ENCODE assay signal across 21 cellular contexts in the genomic region with DNA sequence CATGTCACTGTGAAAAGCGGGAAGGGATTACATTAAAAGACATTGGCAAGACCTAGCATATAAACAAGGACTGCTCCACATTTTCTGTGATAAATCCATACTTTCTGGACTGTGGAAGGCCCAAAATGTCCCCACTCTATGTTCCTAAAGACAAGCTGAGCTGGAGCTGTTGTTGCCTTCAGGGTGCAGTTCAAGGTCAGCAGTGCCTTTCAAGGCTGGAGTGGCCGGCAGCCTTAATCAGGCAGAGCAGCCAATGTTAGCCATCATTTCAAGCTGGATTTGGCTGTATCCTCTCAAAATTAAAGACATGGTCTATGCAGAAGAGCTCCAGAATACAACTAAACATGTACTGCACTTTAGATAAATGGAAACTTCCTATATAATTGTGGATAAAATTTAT.
DNase-seq lines count a peak whose midpoint lies in the region; ATAC-seq and TF ChIP-seq lines count a peak whose summit lies in the region.
"Had no signal": no experiment of that assay in that cellular context is flagged by ENCODE, and none has a peak within 500 bp of the region (broad histone marks: within the 10 kb centered on the region; RNA-seq: fewer than 3 reads in every experiment).

No MANE protein-coding gene starts in this region.

- no peaks in the 10 kb centered on the region for H3K79me1 ChIP-seq in neuronal stem cell (ENCODE audit: low read depth, low read length)

- no peak overlapping the region for H4K91ac ChIP-seq in neuronal stem cell (ENCODE audit: low read depth, low read length, poor library complexity)

- H3K9ac ChIP-seq in neuronal stem cell (ENCODE audit: low read depth, low read length, poor library complexity): peak overlapping the region; percentile 24
- H3K9ac ChIP-seq: KMS-11 had no signal

- WGBS in neuronal stem cell (ENCODE audit: extremely low coverage in 2 of 2, insufficient read length in 2 of 2, insufficient replicate concordance in 1 of 2), 2 donors: no CpG with 5 or more reads among the region's 2 CpGs

- peaks cover 3 to 6% (median 4%) of the 10 kb centered on the region in 4 donors for H3K4me1 Mint-ChIP-seq in CD4-positive, alpha-beta memory T cell

- intact Hi-C loops in left cardiac atrium (cut with DNase I): no loop called here
- intact Hi-C loops in tibial artery (cut with DNase I; ENCODE audit: low total_unique reads): no loop called here
- intact Hi-C loops in CD4-positive, alpha-beta memory T cell (cut with micrococcal nuclease): no loop called here

- H3K4me2 ChIP-seq in neuronal stem cell (ENCODE audit: insufficient read depth, low read length, poor library complexity, severe bottlenecking): no peak overlapping the region
- H3K4me2 ChIP-seq: KMS-11, PC-9 had no signal

- no peaks in the 10 kb centered on the region for H3K27me3 Mint-ChIP-seq in CD4-positive, alpha-beta memory T cell

- H3K4me1 ChIP-seq in cardiac muscle cell (ENCODE audit: low read depth) (peaks cover 14% of the 10 kb centered on the region), neuronal stem cell (ENCODE audit: control insufficient read depth in 2 of 2, insufficient read depth in 1 of 2, low read depth in 1 of 2, low read length in 2 of 2) (peaks cover 0 to 5% of the 10 kb centered on the region in 2 donors), tibial artery (peaks cover 0 to 78% (median 42%) of the 10 kb centered on the region in 4 donors)
- no peaks in the 10 kb centered on the region for H3K4me1 ChIP-seq in CD4-positive, alpha-beta memory T cell (ENCODE audit: insufficient read depth, low read length)

- no peak overlapping the region for H2BK15ac ChIP-seq in neuronal stem cell (ENCODE audit: low read length)

- no peak overlapping the region for H2BK120ac ChIP-seq in neuronal stem cell (ENCODE audit: low read depth, low read length)

- CTCF ChIA-PET in CD4-positive, alpha-beta memory T cell (lab: Charles Lee; ENCODE audit: partially characterized antibody): interaction anchor here (0.7 to 9.0 kb wide), 4 partner anchors 13 to 32 kb away, joined by 3 to 76 read pairs (median 4); no protein-coding TSS in a partner anchor

- H3K23ac ChIP-seq in neuronal stem cell (ENCODE audit: low read depth, low read length, poor library complexity): no peak overlapping the region

- H3K4me3 ChIP-seq in cardiac muscle cell (no peak overlapping the region), coronary artery (no peak overlapping the region), neuronal stem cell (ENCODE audit: low read length in 2 of 2) (no peak overlapping the region), tibial artery (no peak overlapping the region)
- no peak overlapping the region for H3K4me3 ChIP-seq in CD4-positive, alpha-beta memory T cell (ENCODE audit: low read length in 2 of 2)
- H3K4me3 ChIP-seq: PC-9 had no signal

- DNase-seq in cardiac muscle cell (ENCODE audit: low read depth in 1 of 2, low spot score in 1 of 2) (peak in 1 of 2 donors; percentile 14), left cardiac atrium (no peak), coronary artery (ENCODE audit: low spot score) (no peak), neuronal stem cell (ENCODE audit: low spot score) (no peak), tibial artery (no peak), SKM-1 (lab: John Stamatoyannopoulos, UW; ENCODE audit: unreplicated experiment) (no peak), NCI-H524 treated with DMSO at 0.1 percent for 48 hours (lab: John Stamatoyannopoulos, UW) (no peak)
- DNase-seq in CD4-positive, alpha-beta memory T cell: no peak
- DNase-seq: 8988T, DMS 273 treated with DMSO at 0.1 percent for 48 hours, H7, HFFc6, NCI-H1417, NCI-H187, NCI-H226, NCI-H524, PC-9 had no signal

- no peak overlapping the region for H2BK12ac ChIP-seq in neuronal stem cell (ENCODE audit: low read length)

- H3K18ac ChIP-seq in neuronal stem cell (ENCODE audit: low read length): no peak overlapping the region

- peak overlapping the region; percentile 56 for H3K27ac ChIP-seq in cardiac muscle cell
- H3K27ac ChIP-seq in coronary artery: peak overlapping the region; percentile 43 to 85
- no peak overlapping the region for H3K27ac ChIP-seq in neuronal stem cell (replicated peaks; ENCODE audit: low read length)
- H3K27ac ChIP-seq in tibial artery: peak overlapping the region; percentile 53 to 63
- H3K27ac ChIP-seq in CD4-positive, alpha-beta memory T cell (ENCODE audit: low read depth, low read length): no peak overlapping the region
- H3K27ac ChIP-seq: KMS-11, PC-9, RWPE1 had no signal

- no peak overlapping the region for H2AFZ ChIP-seq in neuronal stem cell (ENCODE audit: low read length)
- H2AFZ ChIP-seq: PC-9 had no signal

- no peak overlapping the region for H3K4me3 Mint-ChIP-seq in CD4-positive, alpha-beta memory T cell
- H3K4me3 Mint-ChIP-seq: CD14-positive monocyte, HFFc6 had no signal

- POLR2A ChIA-PET in CD4-positive, alpha-beta memory T cell (lab: Charles Lee; ENCODE audit: partially characterized antibody): no interaction called here

- H3K9me3 Mint-ChIP-seq in CD4-positive, alpha-beta memory T cell: no peaks in the 10 kb centered on the region
- H3K9me3 Mint-ChIP-seq: HFFc6 had no signal

- H3K27me3 ChIP-seq in cardiac muscle cell: no peaks in the 10 kb centered on the region
- no peaks in the 10 kb centered on the region for H3K27me3 ChIP-seq in neuronal stem cell (ENCODE audit: control insufficient read depth in 3 of 3, insufficient read depth in 3 of 3, low read depth in 1 of 3, low read length in 3 of 3)
- no peaks in the 10 kb centered on the region for H3K27me3 ChIP-seq in tibial artery
- no peaks in the 10 kb centered on the region for H3K27me3 ChIP-seq in CD4-positive, alpha-beta memory T cell (ENCODE audit: insufficient read depth, low read length)

- no peaks in the 10 kb centered on the region for H3K9me3 ChIP-seq in cardiac muscle cell (ENCODE audit: low read depth)
- H3K9me3 ChIP-seq in neuronal stem cell (replicated peaks in 1 of 2; ENCODE audit: control insufficient read depth in 2 of 2, insufficient read depth in 1 of 2, low read depth in 1 of 2, low read length in 2 of 2): peaks cover 0 to 3% of the 10 kb centered on the region in 2 donors
- H3K9me3 ChIP-seq in tibial artery: no peaks in the 10 kb centered on the region
- no peaks in the 10 kb centered on the region for H3K9me3 ChIP-seq in CD4-positive, alpha-beta memory T cell (ENCODE audit: control insufficient read depth in 1 of 2, low read length in 2 of 2)

- no peak overlapping the region for H4K8ac ChIP-seq in neuronal stem cell (ENCODE audit: low read depth, low read length)

- H3K36me3 ChIP-seq in cardiac muscle cell (peaks cover 19% of the 10 kb centered on the region), neuronal stem cell (replicated peaks in 1 of 2; ENCODE audit: control insufficient read depth in 2 of 2, insufficient read depth in 2 of 2, low read length in 2 of 2) (peaks cover 27 to 74% of the 10 kb centered on the region in 2 donors), tibial artery (peaks cover 43 to 50% (median 50%) of the 10 kb centered on the region in 3 donors)
- H3K36me3 ChIP-seq in CD4-positive, alpha-beta memory T cell (ENCODE audit: insufficient read depth, low read length): peaks cover 31% of the 10 kb centered on the region

- H3K36me3 Mint-ChIP-seq in CD4-positive, alpha-beta memory T cell: peaks cover 67 to 77% of the 10 kb centered on the region in 2 donors

- no peak overlapping the region for H3K4ac ChIP-seq in neuronal stem cell (ENCODE audit: low read length)

- no peak overlapping the region for H3K27ac Mint-ChIP-seq in CD4-positive, alpha-beta memory T cell

- TF ChIP-seq CTCF in cardiac muscle cell (IDR thresholded peaks at IDR 0.05; ENCODE audit: low read depth, low read length): no peak
- TF ChIP-seq CTCF in coronary artery (IDR thresholded peaks at IDR 0.05): no peak
- TF ChIP-seq CTCF in tibial artery (IDR thresholded peaks at IDR 0.05): no peak

- no peak overlapping the region for H3K14ac ChIP-seq in neuronal stem cell (ENCODE audit: low read length)

- no peak overlapping the region for H2AK5ac ChIP-seq in neuronal stem cell (ENCODE audit: low read depth, low read length)

- ATAC-seq in left cardiac atrium: no peak
- ATAC-seq: HepG2 had no signal

- no peak overlapping the region for H2BK5ac ChIP-seq in neuronal stem cell (ENCODE audit: low read length)

Comparison
In these comparisons a context has a peak if more than half of its experiments do, and no peak if none do; other contexts are left out.
1. H3K27ac ChIP-seq: peak in cardiac muscle cell (single experiment), coronary artery (2 of 2) and tibial artery (2 of 2); none in neuronal stem cell (single experiment) and CD4-positive, alpha-beta memory T cell (single experiment).